In the genomic region with DNA sequence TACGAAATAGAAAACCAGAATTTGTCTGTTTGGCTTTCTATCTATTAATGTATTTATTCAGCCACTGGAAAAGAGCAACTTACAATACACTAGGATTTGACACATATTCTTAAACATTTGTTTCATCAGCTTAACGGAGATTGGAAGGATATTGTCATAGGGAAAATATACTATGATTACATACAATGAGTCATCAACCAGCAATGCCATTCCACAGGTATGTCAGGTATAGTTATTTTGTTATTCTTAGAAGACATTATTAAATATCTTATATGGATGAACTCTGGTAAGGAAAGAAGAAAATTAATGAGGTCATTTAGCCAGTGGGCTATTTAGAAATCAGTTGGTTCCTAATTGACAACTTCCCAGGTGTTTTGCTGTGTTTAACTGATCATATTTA, we compare ENCODE assay signal across 21 cellular contexts.
"Had no signal": no experiment of that assay in that cellular context is flagged by ENCODE, and none has a peak within 500 bp of the region (broad histone marks: within the 10 kb centered on the region; RNA-seq: fewer than 3 reads in every experiment).

No MANE protein-coding gene starts in this region.

- H3K27me3 ChIP-seq: hepatocyte, left lung, ovary, right atrium auricular region, thyroid gland had no signal

- ATAC-seq: left lung; naive thymus-derived CD8-positive, alpha-beta T cell; psoas muscle had no signal

- FAIRE-seq: endometrium, frontal cortex had no signal

- H3K79me2 ChIP-seq: hepatocyte had no signal

- H3K4me2 ChIP-seq: hepatocyte had no signal

- H2AFZ ChIP-seq: hepatocyte had no signal

- H3K27ac ChIP-seq: hepatocyte, left lung, ovary, psoas muscle, right atrium auricular region, thyroid gland had no signal

- H3K9me3 ChIP-seq: left lung, ovary, psoas muscle, right atrium auricular region, thyroid gland had no signal

- H3K4me3 ChIP-seq: hepatocyte, left lung, lung, ovary, psoas muscle, right atrium auricular region, thyroid gland had no signal

- H3K4me1 ChIP-seq: left lung, psoas muscle, right atrium auricular region, thyroid gland had no signal

- DNase-seq: activated CD4-positive, alpha-beta memory T cell treated with anti-CD3 and anti-CD28 coated beads for 36 hours; activated CD4-positive, alpha-beta T cell treated with anti-CD3 and anti-CD28 coated beads for 48 hours; activated naive CD4-positive, alpha-beta T cell treated with anti-CD3 and anti-CD28 coated beads, Interleukin-2, amount 10 ng/mL, durations not matched to agents 7 days and 5 days; activated T-cell treated with anti-CD3 and anti-CD28 coated beads, Interleukin-2, amount 50 U/mL, for 48 hours; amygdala; effector CD4-positive, alpha-beta T cell; glutamatergic neuron; immature natural killer cell; kidney glomerular epithelial cell; left lung; naive thymus-derived CD8-positive, alpha-beta T cell; ovary; psoas muscle; stimulated activated CD4-positive, alpha-beta T cell treated with anti-CD3 and anti-CD28 coated beads, Interleukin-1b, Interleukin-23, amount 100 ng/mL, for 48 hours; substantia nigra; thyroid gland had no signal

- H3K36me3 ChIP-seq: left lung, ovary, right atrium auricular region, thyroid gland had no signal
